1 cellular context compared by ENCODE assay signal in the genomic region with DNA sequence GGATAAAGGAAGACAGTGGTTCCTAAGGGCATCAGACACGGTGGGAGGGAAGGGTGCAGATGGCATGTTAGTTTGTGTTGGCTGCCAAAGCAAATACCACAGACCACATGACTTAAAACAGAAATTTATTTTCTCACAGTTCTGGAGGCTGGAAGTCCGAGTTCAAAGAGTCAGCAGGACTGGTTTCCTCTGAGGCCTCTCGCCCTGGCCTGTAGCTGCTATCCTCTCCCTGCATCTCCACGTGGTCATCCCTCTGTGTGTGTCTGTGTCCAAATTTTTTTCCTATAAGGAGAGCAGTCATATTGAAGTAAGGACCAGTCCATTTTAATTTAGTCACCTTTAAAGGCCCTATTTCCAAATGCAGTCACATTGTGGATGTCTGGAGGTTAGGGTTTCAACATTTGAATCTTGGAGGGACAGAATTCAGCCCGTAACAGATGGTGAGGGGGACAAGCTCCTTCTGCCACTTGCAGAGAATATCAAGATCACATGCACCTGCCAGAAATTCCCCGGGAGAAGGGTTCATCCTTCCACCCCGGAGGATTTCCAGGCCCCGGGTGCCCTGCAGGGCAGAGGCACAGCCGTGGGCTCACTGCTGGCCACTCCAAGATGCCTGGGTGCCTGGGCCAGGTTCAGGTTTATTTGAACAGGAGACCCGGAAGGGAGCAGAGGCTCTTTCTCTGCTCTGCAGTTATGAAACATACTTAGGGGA.
A peak's percentile ranks its signal among the peaks of the same experiment; 100 is the strongest.
TF ChIP-seq lines count a peak whose summit lies in the region.

No MANE protein-coding gene starts in this region.

TF ChIP-seq in HepG2, 621 proteins besides CTCF, POLR2A, EP300 and RAD21 (continued from another document and continues in another):
- TF ChIP-seq, protein P1, sequence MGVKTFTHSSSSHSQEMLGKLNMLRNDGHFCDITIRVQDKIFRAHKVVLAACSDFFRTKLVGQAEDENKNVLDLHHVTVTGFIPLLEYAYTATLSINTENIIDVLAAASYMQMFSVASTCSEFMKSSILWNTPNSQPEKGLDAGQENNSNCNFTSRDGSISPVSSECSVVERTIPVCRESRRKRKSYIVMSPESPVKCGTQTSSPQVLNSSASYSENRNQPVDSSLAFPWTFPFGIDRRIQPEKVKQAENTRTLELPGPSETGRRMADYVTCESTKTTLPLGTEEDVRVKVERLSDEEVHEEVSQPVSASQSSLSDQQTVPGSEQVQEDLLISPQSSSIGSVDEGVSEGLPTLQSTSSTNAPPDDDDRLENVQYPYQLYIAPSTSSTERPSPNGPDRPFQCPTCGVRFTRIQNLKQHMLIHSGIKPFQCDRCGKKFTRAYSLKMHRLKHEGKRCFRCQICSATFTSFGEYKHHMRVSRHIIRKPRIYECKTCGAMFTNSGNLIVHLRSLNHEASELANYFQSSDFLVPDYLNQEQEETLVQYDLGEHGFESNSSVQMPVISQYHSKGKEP (CRISPR knock-in tag; IDR thresholded peaks at IDR 0.05) = no peak
- TF ChIP-seq ZNF33A (CRISPR knock-in tag; IDR thresholded peaks at IDR 0.05; ENCODE audit: borderline replicate concordance) (no peak), HNRNPH1 (optimal IDR thresholded peaks at IDR 0.05; ENCODE audit: low read depth, low read length) (no peak), MTA3 (CRISPR knock-in tag; IDR thresholded peaks at IDR 0.05) (no peak), ZNF570 (CRISPR knock-in tag; IDR thresholded peaks at IDR 0.05; ENCODE audit: borderline replicate concordance) (no peak), ZBTB1 (CRISPR knock-in tag; IDR thresholded peaks at IDR 0.05; ENCODE audit: borderline replicate concordance) (no peak), NONO (IDR thresholded peaks at IDR 0.05) (no peak), NONO (CRISPR knock-in tag; conservative IDR thresholded peaks at IDR 0.05) (no peak), ZNF383 (CRISPR knock-in tag; IDR thresholded peaks at IDR 0.05; ENCODE audit: borderline replicate concordance) (no peak), RXRA (CRISPR knock-in tag; IDR thresholded peaks at IDR 0.05) (peak; percentile 47; the same call in 1 of the 2 replicates), SNAI1 (CRISPR knock-in tag; IDR thresholded peaks at IDR 0.05; ENCODE audit: borderline replicate concordance) (no peak), HMG20A (CRISPR knock-in tag; IDR thresholded peaks at IDR 0.05; ENCODE audit: borderline replicate concordance) (peak; percentile 51), RFXAP (CRISPR knock-in tag; IDR thresholded peaks at IDR 0.05; ENCODE audit: borderline replicate concordance) (no peak), SOX13 (IDR thresholded peaks at IDR 0.05) (no peak), SOX13 (CRISPR knock-in tag; conservative IDR thresholded peaks at IDR 0.05 in 1 of 2, IDR thresholded peaks at IDR 0.05 in 1 of 2) (no peak; a peak in 1 of 4 replicates), SNRNP70 (IDR thresholded peaks at IDR 0.05; ENCODE audit: low read depth, low read length) (no peak), CENPX (CRISPR knock-in tag; IDR thresholded peaks at IDR 0.05) (no peak), AGO1 (IDR thresholded peaks at IDR 0.05; ENCODE audit: low read depth, low read length, poor library complexity, severe bottlenecking) (no peak), IRX3 (CRISPR knock-in tag; IDR thresholded peaks at IDR 0.05; ENCODE audit: borderline replicate concordance, low read depth) (no peak), SRF (IDR thresholded peaks at IDR 0.05; ENCODE audit: low read depth, low read length) (no peak), GATA4 (IDR thresholded peaks at IDR 0.05; ENCODE audit: borderline replicate concordance, low read depth) (no peak), HOXD1 (CRISPR knock-in tag; IDR thresholded peaks at IDR 0.05) (no peak), ZNF550 (CRISPR knock-in tag; IDR thresholded peaks at IDR 0.05; ENCODE audit: borderline replicate concordance) (no peak), MED8 (CRISPR knock-in tag; IDR thresholded peaks at IDR 0.05; ENCODE audit: insufficient replicate concordance) (no peak), ZNF841 (CRISPR knock-in tag; IDR thresholded peaks at IDR 0.05; ENCODE audit: borderline replicate concordance) (no peak), MAZ (IDR thresholded peaks at IDR 0.05; ENCODE audit: borderline replicate concordance, low read depth, low read length) (no peak), MAZ (CRISPR knock-in tag; IDR thresholded peaks at IDR 0.05; ENCODE audit: low read depth) (0 out of 2 replicates have a peak, but pooled peaks have one; percentile 44), ZFP36L2 (CRISPR knock-in tag; IDR thresholded peaks at IDR 0.05) (no peak), SATB2 (CRISPR knock-in tag; IDR thresholded peaks at IDR 0.05) (no peak), FOXO1 (CRISPR knock-in tag; IDR thresholded peaks at IDR 0.05) (no peak), EED (CRISPR knock-in tag; IDR thresholded peaks at IDR 0.05) (no peak), SOX6 (IDR thresholded peaks at IDR 0.05) (no peak), SOX6 (CRISPR knock-in tag; IDR thresholded peaks at IDR 0.05) (0 out of 2 replicates have a peak, but pooled peaks have one; percentile 29), ZNF33B (CRISPR knock-in tag; IDR thresholded peaks at IDR 0.05) (no peak), ZNF589 (CRISPR knock-in tag; conservative IDR thresholded peaks at IDR 0.05) (no peak), ZNF883 (CRISPR knock-in tag; IDR thresholded peaks at IDR 0.05; ENCODE audit: not compliant biosample characterization) (no peak), RARA (CRISPR knock-in tag; IDR thresholded peaks at IDR 0.05) (peak; percentile 79), TBX2 (CRISPR knock-in tag; IDR thresholded peaks at IDR 0.05; ENCODE audit: borderline replicate concordance) (peak; percentile 66)
- TF ChIP-seq, protein P2, sequence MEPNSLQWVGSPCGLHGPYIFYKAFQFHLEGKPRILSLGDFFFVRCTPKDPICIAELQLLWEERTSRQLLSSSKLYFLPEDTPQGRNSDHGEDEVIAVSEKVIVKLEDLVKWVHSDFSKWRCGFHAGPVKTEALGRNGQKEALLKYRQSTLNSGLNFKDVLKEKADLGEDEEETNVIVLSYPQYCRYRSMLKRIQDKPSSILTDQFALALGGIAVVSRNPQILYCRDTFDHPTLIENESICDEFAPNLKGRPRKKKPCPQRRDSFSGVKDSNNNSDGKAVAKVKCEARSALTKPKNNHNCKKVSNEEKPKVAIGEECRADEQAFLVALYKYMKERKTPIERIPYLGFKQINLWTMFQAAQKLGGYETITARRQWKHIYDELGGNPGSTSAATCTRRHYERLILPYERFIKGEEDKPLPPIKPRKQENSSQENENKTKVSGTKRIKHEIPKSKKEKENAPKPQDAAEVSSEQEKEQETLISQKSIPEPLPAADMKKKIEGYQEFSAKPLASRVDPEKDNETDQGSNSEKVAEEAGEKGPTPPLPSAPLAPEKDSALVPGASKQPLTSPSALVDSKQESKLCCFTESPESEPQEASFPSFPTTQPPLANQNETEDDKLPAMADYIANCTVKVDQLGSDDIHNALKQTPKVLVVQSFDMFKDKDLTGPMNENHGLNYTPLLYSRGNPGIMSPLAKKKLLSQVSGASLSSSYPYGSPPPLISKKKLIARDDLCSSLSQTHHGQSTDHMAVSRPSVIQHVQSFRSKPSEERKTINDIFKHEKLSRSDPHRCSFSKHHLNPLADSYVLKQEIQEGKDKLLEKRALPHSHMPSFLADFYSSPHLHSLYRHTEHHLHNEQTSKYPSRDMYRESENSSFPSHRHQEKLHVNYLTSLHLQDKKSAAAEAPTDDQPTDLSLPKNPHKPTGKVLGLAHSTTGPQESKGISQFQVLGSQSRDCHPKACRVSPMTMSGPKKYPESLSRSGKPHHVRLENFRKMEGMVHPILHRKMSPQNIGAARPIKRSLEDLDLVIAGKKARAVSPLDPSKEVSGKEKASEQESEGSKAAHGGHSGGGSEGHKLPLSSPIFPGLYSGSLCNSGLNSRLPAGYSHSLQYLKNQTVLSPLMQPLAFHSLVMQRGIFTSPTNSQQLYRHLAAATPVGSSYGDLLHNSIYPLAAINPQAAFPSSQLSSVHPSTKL (CRISPR knock-in tag; IDR thresholded peaks at IDR 0.05) = peak; percentile 64
- TF ChIP-seq, protein P3, sequence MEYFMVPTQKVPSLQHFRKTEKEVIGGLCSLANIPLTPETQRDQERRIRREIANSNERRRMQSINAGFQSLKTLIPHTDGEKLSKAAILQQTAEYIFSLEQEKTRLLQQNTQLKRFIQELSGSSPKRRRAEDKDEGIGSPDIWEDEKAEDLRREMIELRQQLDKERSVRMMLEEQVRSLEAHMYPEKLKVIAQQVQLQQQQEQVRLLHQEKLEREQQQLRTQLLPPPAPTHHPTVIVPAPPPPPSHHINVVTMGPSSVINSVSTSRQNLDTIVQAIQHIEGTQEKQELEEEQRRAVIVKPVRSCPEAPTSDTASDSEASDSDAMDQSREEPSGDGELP (IDR thresholded peaks at IDR 0.05; ENCODE audit: borderline replicate concordance, low read depth) = 0 out of 2 replicates have a peak, but pooled peaks have one; percentile 20
- TF ChIP-seq, protein P4, sequence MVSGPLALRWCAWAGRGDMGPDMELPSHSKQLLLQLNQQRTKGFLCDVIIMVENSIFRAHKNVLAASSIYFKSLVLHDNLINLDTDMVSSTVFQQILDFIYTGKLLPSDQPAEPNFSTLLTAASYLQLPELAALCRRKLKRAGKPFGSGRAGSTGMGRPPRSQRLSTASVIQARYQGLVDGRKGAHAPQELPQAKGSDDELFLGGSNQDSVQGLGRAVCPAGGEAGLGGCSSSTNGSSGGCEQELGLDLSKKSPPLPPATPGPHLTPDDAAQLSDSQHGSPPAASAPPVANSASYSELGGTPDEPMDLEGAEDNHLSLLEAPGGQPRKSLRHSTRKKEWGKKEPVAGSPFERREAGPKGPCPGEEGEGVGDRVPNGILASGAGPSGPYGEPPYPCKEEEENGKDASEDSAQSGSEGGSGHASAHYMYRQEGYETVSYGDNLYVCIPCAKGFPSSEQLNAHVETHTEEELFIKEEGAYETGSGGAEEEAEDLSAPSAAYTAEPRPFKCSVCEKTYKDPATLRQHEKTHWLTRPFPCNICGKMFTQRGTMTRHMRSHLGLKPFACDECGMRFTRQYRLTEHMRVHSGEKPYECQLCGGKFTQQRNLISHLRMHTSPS (CRISPR knock-in tag; IDR thresholded peaks at IDR 0.05; ENCODE audit: low read depth) = no peak
- TF ChIP-seq, protein P5, sequence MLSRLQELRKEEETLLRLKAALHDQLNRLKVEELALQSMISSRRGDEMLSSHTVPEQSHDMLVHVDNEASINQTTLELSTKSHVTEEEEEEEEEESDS (CRISPR knock-in tag; IDR thresholded peaks at IDR 0.05; ENCODE audit: borderline replicate concordance) = no peak
- TF ChIP-seq, protein P6, sequence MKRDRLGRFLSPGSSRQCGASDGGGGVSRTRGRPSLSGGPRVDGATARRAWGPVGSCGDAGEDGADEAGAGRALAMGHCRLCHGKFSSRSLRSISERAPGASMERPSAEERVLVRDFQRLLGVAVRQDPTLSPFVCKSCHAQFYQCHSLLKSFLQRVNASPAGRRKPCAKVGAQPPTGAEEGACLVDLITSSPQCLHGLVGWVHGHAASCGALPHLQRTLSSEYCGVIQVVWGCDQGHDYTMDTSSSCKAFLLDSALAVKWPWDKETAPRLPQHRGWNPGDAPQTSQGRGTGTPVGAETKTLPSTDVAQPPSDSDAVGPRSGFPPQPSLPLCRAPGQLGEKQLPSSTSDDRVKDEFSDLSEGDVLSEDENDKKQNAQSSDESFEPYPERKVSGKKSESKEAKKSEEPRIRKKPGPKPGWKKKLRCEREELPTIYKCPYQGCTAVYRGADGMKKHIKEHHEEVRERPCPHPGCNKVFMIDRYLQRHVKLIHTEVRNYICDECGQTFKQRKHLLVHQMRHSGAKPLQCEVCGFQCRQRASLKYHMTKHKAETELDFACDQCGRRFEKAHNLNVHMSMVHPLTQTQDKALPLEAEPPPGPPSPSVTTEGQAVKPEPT (CRISPR knock-in tag; IDR thresholded peaks at IDR 0.05; ENCODE audit: low read depth) = no peak
- TF ChIP-seq, protein P7, sequence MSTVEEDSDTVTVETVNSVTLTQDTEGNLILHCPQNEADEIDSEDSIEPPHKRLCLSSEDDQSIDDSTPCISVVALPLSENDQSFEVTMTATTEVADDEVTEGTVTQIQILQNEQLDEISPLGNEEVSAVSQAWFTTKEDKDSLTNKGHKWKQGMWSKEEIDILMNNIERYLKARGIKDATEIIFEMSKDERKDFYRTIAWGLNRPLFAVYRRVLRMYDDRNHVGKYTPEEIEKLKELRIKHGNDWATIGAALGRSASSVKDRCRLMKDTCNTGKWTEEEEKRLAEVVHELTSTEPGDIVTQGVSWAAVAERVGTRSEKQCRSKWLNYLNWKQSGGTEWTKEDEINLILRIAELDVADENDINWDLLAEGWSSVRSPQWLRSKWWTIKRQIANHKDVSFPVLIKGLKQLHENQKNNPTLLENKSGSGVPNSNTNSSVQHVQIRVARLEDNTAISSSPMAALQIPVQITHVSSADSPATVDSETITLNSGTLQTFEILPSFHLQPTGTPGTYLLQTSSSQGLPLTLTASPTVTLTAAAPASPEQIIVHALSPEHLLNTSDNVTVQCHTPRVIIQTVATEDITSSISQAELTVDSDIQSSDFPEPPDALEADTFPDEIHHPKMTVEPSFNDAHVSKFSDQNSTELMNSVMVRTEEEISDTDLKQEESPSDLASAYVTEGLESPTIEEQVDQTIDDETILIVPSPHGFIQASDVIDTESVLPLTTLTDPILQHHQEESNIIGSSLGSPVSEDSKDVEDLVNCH (CRISPR knock-in tag; IDR thresholded peaks at IDR 0.05) = no peak
- TF ChIP-seq, protein P8, sequence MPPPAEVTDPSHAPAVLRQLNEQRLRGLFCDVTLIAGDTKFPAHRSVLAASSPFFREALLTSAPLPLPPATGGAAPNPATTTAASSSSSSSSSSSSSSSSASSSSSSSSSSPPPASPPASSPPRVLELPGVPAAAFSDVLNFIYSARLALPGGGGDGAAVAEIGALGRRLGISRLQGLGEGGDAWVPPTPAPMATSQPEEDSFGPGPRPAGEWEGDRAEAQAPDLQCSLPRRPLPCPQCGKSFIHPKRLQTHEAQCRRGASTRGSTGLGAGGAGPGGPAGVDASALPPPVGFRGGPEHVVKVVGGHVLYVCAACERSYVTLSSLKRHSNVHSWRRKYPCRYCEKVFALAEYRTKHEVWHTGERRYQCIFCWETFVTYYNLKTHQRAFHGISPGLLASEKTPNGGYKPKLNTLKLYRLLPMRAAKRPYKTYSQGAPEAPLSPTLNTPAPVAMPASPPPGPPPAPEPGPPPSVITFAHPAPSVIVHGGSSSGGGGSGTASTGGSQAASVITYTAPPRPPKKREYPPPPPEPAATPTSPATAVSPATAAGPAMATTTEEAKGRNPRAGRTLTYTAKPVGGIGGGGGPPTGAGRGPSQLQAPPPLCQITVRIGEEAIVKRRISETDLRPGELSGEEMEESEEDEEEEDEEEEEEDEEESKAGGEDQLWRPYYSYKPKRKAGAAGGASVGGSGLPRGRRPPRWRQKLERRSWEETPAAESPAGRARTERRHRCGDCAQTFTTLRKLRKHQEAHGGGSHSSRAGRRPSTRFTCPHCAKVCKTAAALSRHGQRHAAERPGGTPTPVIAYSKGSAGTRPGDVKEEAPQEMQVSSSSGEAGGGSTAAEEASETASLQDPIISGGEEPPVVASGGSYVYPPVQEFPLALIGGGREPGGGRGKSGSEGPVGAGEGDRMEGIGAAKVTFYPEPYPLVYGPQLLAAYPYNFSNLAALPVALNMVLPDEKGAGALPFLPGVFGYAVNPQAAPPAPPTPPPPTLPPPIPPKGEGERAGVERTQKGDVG (CRISPR knock-in tag; IDR thresholded peaks at IDR 0.05; ENCODE audit: borderline replicate concordance) = no peak
- TF ChIP-seq, protein P9, sequence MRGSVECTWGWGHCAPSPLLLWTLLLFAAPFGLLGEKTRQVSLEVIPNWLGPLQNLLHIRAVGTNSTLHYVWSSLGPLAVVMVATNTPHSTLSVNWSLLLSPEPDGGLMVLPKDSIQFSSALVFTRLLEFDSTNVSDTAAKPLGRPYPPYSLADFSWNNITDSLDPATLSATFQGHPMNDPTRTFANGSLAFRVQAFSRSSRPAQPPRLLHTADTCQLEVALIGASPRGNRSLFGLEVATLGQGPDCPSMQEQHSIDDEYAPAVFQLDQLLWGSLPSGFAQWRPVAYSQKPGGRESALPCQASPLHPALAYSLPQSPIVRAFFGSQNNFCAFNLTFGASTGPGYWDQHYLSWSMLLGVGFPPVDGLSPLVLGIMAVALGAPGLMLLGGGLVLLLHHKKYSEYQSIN (CRISPR knock-in tag; IDR thresholded peaks at IDR 0.05; ENCODE audit: borderline replicate concordance) = no peak
